In genomic region chr7:135193615-135194081, GRCh38 we compare ENCODE assay signal across 1 cellular context.
TF ChIP-seq lines count a peak whose summit lies in the region.

No MANE protein-coding gene starts in this region.

TF ChIP-seq in GM23338, 12 proteins besides CTCF, POLR2A, EP300 and RAD21 (continued from another document):
- no peak for TF ChIP-seq ZNF462 (CRISPR knock-in tag; IDR thresholded peaks at IDR 0.05)
- no peak for TF ChIP-seq NANOG (IDR thresholded peaks at IDR 0.05; ENCODE audit: borderline replicate concordance)
- no peak for TF ChIP-seq POLR2AphosphoS5 (IDR thresholded peaks at IDR 0.05; ENCODE audit: low read depth)
- no peak for TF ChIP-seq ZNF114 (CRISPR knock-in tag; IDR thresholded peaks at IDR 0.05)
- no peak for TF ChIP-seq EZH2phosphoT487 (IDR thresholded peaks at IDR 0.05; ENCODE audit: unreplicated experiment)
- TF ChIP-seq ETS1 (IDR thresholded peaks at IDR 0.05) = no peak
- no peak for TF ChIP-seq CREB1 (CRISPR knock-in tag; IDR thresholded peaks at IDR 0.05; ENCODE audit: low read depth)
- TF ChIP-seq STAT1 (IDR thresholded peaks at IDR 0.05; ENCODE audit: unreplicated experiment) = no peak
- TF ChIP-seq REST (IDR thresholded peaks at IDR 0.05; ENCODE audit: unreplicated experiment) = no peak
TF ChIP-seq in GM23338: peak in this region for 0.
